16 cellular contexts compared by ENCODE assay signal in genomic region chr6:112190164-112190563, GRCh38.
"Had no signal": no experiment of that assay in that cellular context is flagged by ENCODE, and none has a peak within 500 bp of the region (broad histone marks: within the 10 kb centered on the region; RNA-seq: fewer than 3 reads in every experiment).

No MANE protein-coding gene starts in this region.

- H3K9me3 ChIP-seq: left lung, lower lobe of right lung, prostate gland, testis, tibial nerve had no signal

- H3K9ac ChIP-seq: parathyroid adenoma had no signal

- H3K36me3 ChIP-seq: prostate gland had no signal

- FAIRE-seq: keratinocyte had no signal

- H3K4me3 ChIP-seq: dorsolateral prefrontal cortex, left lung, lower lobe of right lung, prostate gland, testis, tibial nerve had no signal

- ATAC-seq: left lung; lower lobe of right lung; naive thymus-derived CD4-positive, alpha-beta T cell; stimulated activated effector memory CD8-positive, alpha-beta T cell treated with anti-CD3 and anti-CD28 coated beads, Interleukin-12 subunit alpha, Interleukin-12 subunit beta, amount 100 ng/mL, for 72 hours; stimulated activated naive CD8-positive, alpha-beta T cell treated with anti-CD3 and anti-CD28 coated beads, Interleukin-15, Interleukin-2, amounts not matched to agents 100 U/mL and 50 U/mL, for 24 hours had no signal

- DNase-seq: cortex of kidney; dorsolateral prefrontal cortex; effector CD8-positive, alpha-beta T cell; immature natural killer cell; left lung; lower lobe of right lung; naive thymus-derived CD4-positive, alpha-beta T cell; stimulated activated CD4-positive, alpha-beta T cell treated with anti-CD3 and anti-CD28 coated beads, Interleukin-4, amount 100 ng/mL, for 1 hour; stimulated activated CD8-positive, alpha-beta memory T cell treated with anti-CD3 and anti-CD28 coated beads, Interleukin-4, amount 100 ng/mL, for 48 hours; stimulated activated naive CD8-positive, alpha-beta T cell treated with anti-CD3 and anti-CD28 coated beads, Interleukin-15, Interleukin-2, amounts not matched to agents 100 U/mL and 50 U/mL, for 24 hours; testis had no signal

- H3K79me2 ChIP-seq: parathyroid adenoma had no signal

- H3K27ac ChIP-seq: dorsolateral prefrontal cortex, left lung, lower lobe of right lung, parathyroid adenoma, prostate gland, testis had no signal

- H2AFZ ChIP-seq: parathyroid adenoma had no signal

- H3K4me1 ChIP-seq: left lung, parathyroid adenoma, prostate gland had no signal

- H3K27me3 ChIP-seq: dorsolateral prefrontal cortex, left lung, testis, tibial nerve had no signal
